In genomic region chr11:10784229-10785145, GRCh38 we compare ENCODE assay signal across 12 cellular contexts. TPM values are rescaled to one million over a fixed set of nuclear protein-coding genes. Genes with fewer than 3 reads are reported as not detected.
DNase-seq lines count a peak whose midpoint lies in the region; ATAC-seq and TF ChIP-seq lines count a peak whose summit lies in the region.
"Had no signal": no experiment of that assay in that cellular context is flagged by ENCODE, and none has a peak within 500 bp of the region (broad histone marks: within the 10 kb centered on the region; RNA-seq: fewer than 3 reads in every experiment).

No MANE protein-coding gene starts in this region.

- CTCF ChIA-PET in HEK293 (lab: Yijun Ruan, JAX), result interaction anchor here (0.6 to 2.7 kb wide), 7 partner anchors 8 to 1003 kb away, joined by 3 to 12 read pairs (median 4); no protein-coding TSS in a partner anchor

- no peaks in the 10 kb centered on the region for H3K79me2 ChIP-seq in Karpas-422 (ENCODE audit: low read length)

- no peak overlapping the region for H3K9ac ChIP-seq in Karpas-422 (ENCODE audit: low read length)

- no peak overlapping the region for H3K4me3 ChIP-seq in HEK293 (ENCODE audit: low read depth, low read length)
- no peak overlapping the region for H3K4me3 ChIP-seq in Karpas-422 (ENCODE audit: low read length)

- no peaks in the 10 kb centered on the region for H3K27me3 Mint-ChIP-seq in neural crest cell (ENCODE audit: low read depth)
- H3K27me3 Mint-ChIP-seq: naive B cell had no signal

- H3K36me3 ChIP-seq in HEK293 (ENCODE audit: control insufficient read depth in 2 of 2, insufficient read depth in 1 of 2, low read length in 2 of 2) (peaks cover 0 to 10% of the 10 kb centered on the region in 2 experiments; a peak in 1 of 3 replicates), Karpas-422 (ENCODE audit: insufficient read depth, low read length) (no peaks in the 10 kb centered on the region)

- H3K27me3 ChIP-seq in Karpas-422 (ENCODE audit: low read length), result no peaks in the 10 kb centered on the region

- H3K4me2 ChIP-seq in Karpas-422 (ENCODE audit: low read depth, low read length, poor library complexity, severe bottlenecking), result no peak overlapping the region

- H3K4me1 Mint-ChIP-seq in neural crest cell, result peaks cover 16% of the 10 kb centered on the region
- H3K4me1 Mint-ChIP-seq: naive B cell had no signal

- no peaks in the 10 kb centered on the region for H3K36me3 Mint-ChIP-seq in neural crest cell (ENCODE audit: low read depth)
- H3K36me3 Mint-ChIP-seq: naive B cell had no signal

- H3K4me3 Mint-ChIP-seq in neural crest cell, result no peak overlapping the region
- H3K4me3 Mint-ChIP-seq: naive B cell had no signal

- ATAC-seq in HG02981 (IDR thresholded peaks at IDR 0.05; ENCODE audit: unreplicated experiment), result no peak
- ATAC-seq in HG03095 (IDR thresholded peaks at IDR 0.05; ENCODE audit: unreplicated experiment), result no peak

- H2AFZ ChIP-seq in Karpas-422 (ENCODE audit: low read length), result no peak overlapping the region

- peak overlapping the region; percentile 25 for H3K27ac Mint-ChIP-seq in neural crest cell (ENCODE audit: unreplicated experiment)
- H3K27ac Mint-ChIP-seq: naive B cell had no signal

- POLR2A ChIA-PET in HEK293 (lab: Yijun Ruan, JAX), result interaction anchor here (0.6 to 1.9 kb wide), 3 partner anchors 12 to 25 kb away, joined by 3 to 9 read pairs (median 3); partner anchors contain the start of gene EIF4G2

- DNase-seq in NCI-H2171 treated with DMSO at 0.1 percent for 48 hours (lab: John Stamatoyannopoulos, UW) (peak; percentile 70), dermis microvascular lymphatic vessel endothelial cell (ENCODE audit: low read depth in 2 of 2) (peak; percentile 23 to 69), neural crest cell (ENCODE audit: low read depth, low spot score) (no peak), Karpas-422 (no peak)
- DNase-seq: activated CD4-positive, alpha-beta T cell treated with anti-CD3 and anti-CD28 coated beads, Interleukin-2, amount 50 U/mL, for 48 hours; EL; naive B cell; NCI-H1930; stimulated activated CD4-positive, alpha-beta T cell treated with anti-CD3 and anti-CD28 coated beads, Interleukin-12 subunit alpha, Interleukin-12 subunit beta, amount 100 ng/mL, for 4 hours had no signal

- H3K4me1 ChIP-seq in HEK293 (ENCODE audit: control insufficient read depth, insufficient read depth, low read length), result 0 out of 2 replicates have a peak, but pooled peaks cover 2% of the 10 kb centered on the region
- no peaks in the 10 kb centered on the region for H3K4me1 ChIP-seq in Karpas-422 (ENCODE audit: low read length)

- H3K9me3 ChIP-seq in HEK293 (ENCODE audit: control insufficient read depth, insufficient read depth, low read depth, low read length), result no peaks in the 10 kb centered on the region
- H3K9me3 ChIP-seq in Karpas-422 (ENCODE audit: low read length), result no peaks in the 10 kb centered on the region

- H3K27ac ChIP-seq in HEK293 (ENCODE audit: extremely low read depth, low read depth, low read length), result no peak overlapping the region
- no peak overlapping the region for H3K27ac ChIP-seq in Karpas-422 (ENCODE audit: low read length)

- no peaks in the 10 kb centered on the region for H4K20me1 ChIP-seq in Karpas-422 (ENCODE audit: insufficient read depth, low read depth, low read length)

- H3K9me2 ChIP-seq in Karpas-422 (replicated peaks; ENCODE audit: insufficient read depth, low read length), result no peaks in the 10 kb centered on the region

- H3K9me3 Mint-ChIP-seq in neural crest cell, result no peaks in the 10 kb centered on the region
- H3K9me3 Mint-ChIP-seq: naive B cell had no signal

- TF ChIP-seq CTCF in HEK293 (tag by site-specific recombination; IDR thresholded peaks at IDR 0.05) (no peak), neural crest cell (conservative IDR thresholded peaks at IDR 0.05) (no peak)

TF ChIP-seq in HEK293, 187 proteins besides CTCF, POLR2A, EP300 and RAD21:
- TF ChIP-seq ZNF311 (tag by site-specific recombination; IDR thresholded peaks at IDR 0.05; ENCODE audit: borderline replicate concordance) (no peak), ZBTB48 (tag by site-specific recombination; IDR thresholded peaks at IDR 0.05) (peak; percentile 96), OSR2 (tag by site-specific recombination; IDR thresholded peaks at IDR 0.05) (peak; percentile 38; the same call in 1 of the 2 replicates), ZBTB44 (tag by site-specific recombination; IDR thresholded peaks at IDR 0.05) (peak; percentile 65), ZNF274 (IDR thresholded peaks at IDR 0.05; ENCODE audit: low read length) (no peak), ZNF274 (tag by site-specific recombination; IDR thresholded peaks at IDR 0.05; ENCODE audit: borderline replicate concordance) (no peak), ZNF600 (tag by site-specific recombination; IDR thresholded peaks at IDR 0.05) (peak; percentile 46; the same call in 1 of the 2 replicates), GLIS1 (tag by site-specific recombination; IDR thresholded peaks at IDR 0.05) (peak; percentile 7; the same call in 1 of the 2 replicates)

RNA-seq across cellular contexts. Expression of gene EIF4G2, which starts 24.2 kb away (rescaled TPM):
- 655 and 780 TPM in 2 replicates for total RNA-seq in dermis microvascular lymphatic vessel endothelial cell
- total RNA-seq in neural crest cell, result 1,284 and 1,333 TPM in 2 replicates
- total RNA-seq in Karpas-422 (2014; rRNA removed; shearing (Covaris generic); ENCODE audit: low replicate concordance), result 304 and 548 TPM in 2 replicates

RNA-seq across cellular contexts. Expression of gene CTR9, which starts 33.4 kb away (rescaled TPM):
- total RNA-seq in dermis microvascular lymphatic vessel endothelial cell, result 26.1 and 30.0 TPM in 2 replicates
- 39.0 and 39.8 TPM in 2 replicates for total RNA-seq in neural crest cell
- 20.7 and 39.9 TPM in 2 replicates for total RNA-seq in Karpas-422 (2014; rRNA removed; shearing (Covaris generic); ENCODE audit: low replicate concordance)

Comparison
In these comparisons a context has a peak if more than half of its experiments do, and no peak if none do; other contexts are left out.
1. DNase-seq: peak in NCI-H2171 treated with DMSO at 0.1 percent for 48 hours (single experiment) and dermis microvascular lymphatic vessel endothelial cell (2 of 2); none in neural crest cell (single experiment) and Karpas-422 (single experiment).